28 cellular contexts compared by ENCODE assay signal in genomic region chr13:78621086-78621485, GRCh38. TPM values are rescaled to one million over a fixed set of nuclear protein-coding genes. Genes with fewer than 3 reads are reported as not detected.
"Had no signal": no experiment of that assay in that cellular context is flagged by ENCODE, and none has a peak within 500 bp of the region (broad histone marks: within the 10 kb centered on the region; RNA-seq: fewer than 3 reads in every experiment).

No MANE protein-coding gene starts in this region.

- H3K27me3 Mint-ChIP-seq: activated naive CD8-positive, alpha-beta T cell; stimulated activated naive B cell treated with anti-CD40 and anti-IgM and Interleukin-4, amounts not matched to agents 10 μg/mL and 1 μg/mL and 100 μg/mL, for 72 hours had no signal

- ATAC-seq: body of pancreas; heart right ventricle; left ventricle myocardium superior; mucosa of descending colon; right cardiac atrium; stimulated activated naive B cell treated with anti-CD40 and anti-IgM and Interleukin-4, amounts not matched to agents 10 μg/mL and 1 μg/mL and 100 μg/mL, for 72 hours had no signal

- H3K27ac ChIP-seq: body of pancreas, esophagus squamous epithelium, heart right ventricle, neutrophil, ovary, prostate gland, stomach, thyroid gland, VCaP had no signal

- H3K9me3 ChIP-seq: body of pancreas, esophagus squamous epithelium, heart right ventricle, mucosa of descending colon, neutrophil, ovary, prostate gland, stomach, thyroid gland had no signal

- H3K9me3 Mint-ChIP-seq: nephron; stimulated activated naive B cell treated with anti-CD40 and anti-IgM and Interleukin-4, amounts not matched to agents 10 μg/mL and 1 μg/mL and 100 μg/mL, for 72 hours had no signal

- H3K27ac Mint-ChIP-seq: activated naive CD8-positive, alpha-beta T cell; stimulated activated naive B cell treated with anti-CD40 and anti-IgM and Interleukin-4, amounts not matched to agents 10 μg/mL and 1 μg/mL and 100 μg/mL, for 72 hours had no signal

- H3K27me3 ChIP-seq: body of pancreas, esophagus squamous epithelium, heart right ventricle, neutrophil, ovary, stomach, thyroid gland had no signal

- H3K4me3 ChIP-seq: body of pancreas, esophagus squamous epithelium, heart right ventricle, mucosa of descending colon, ovary, prostate gland, stomach, thyroid gland had no signal

- H3K4me3 Mint-ChIP-seq: activated naive CD8-positive, alpha-beta T cell; nephron; stimulated activated naive B cell treated with anti-CD40 and anti-IgM and Interleukin-4, amounts not matched to agents 10 μg/mL and 1 μg/mL and 100 μg/mL, for 72 hours had no signal

- DNase-seq: activated CD4-positive, alpha-beta T cell treated with anti-CD3 and anti-CD28 coated beads for 4 hours; activated CD4-positive, alpha-beta T cell treated with anti-CD3 and anti-CD28 coated beads, Interleukin-2, amount 50 U/mL, for 48 hours; activated CD8-positive, alpha-beta memory T cell treated with anti-CD3 and anti-CD28 coated beads for 24 hours; activated effector memory CD4-positive, alpha-beta T cell treated with Interleukin-2 at 50 U/mL for 16 hours; activated naive CD4-positive, alpha-beta T cell treated with Interleukin-2 at 50 U/mL for 16 hours; anterior cingulate cortex; body of pancreas; dermis blood vessel endothelial cell; effector CD4-positive, alpha-beta T cell; esophagus squamous epithelium; foreskin melanocyte; heart right ventricle; left ventricle myocardium superior; mucosa of descending colon; ovary; right cardiac atrium; stimulated activated CD4-positive, alpha-beta T cell treated with anti-CD3 and anti-CD28 coated beads, Interleukin-15, amount 100 ng/mL, for 24 hours; stimulated activated CD4-positive, alpha-beta T cell treated with anti-CD3 and anti-CD28 coated beads, Interleukin-2, amount 100 ng/mL, for 24 hours; stimulated activated naive B cell treated with anti-CD40 and anti-IgM and Interleukin-4, amounts not matched to agents 10 μg/mL and 1 μg/mL and 100 μg/mL, for 72 hours; stomach; thyroid gland had no signal

- H3K4me1 Mint-ChIP-seq: nephron had no signal

- H3K4me1 ChIP-seq: body of pancreas, esophagus squamous epithelium, heart right ventricle, prostate gland, stomach, thyroid gland had no signal

- H3K36me3 ChIP-seq: ovary, prostate gland had no signal

RNA-seq across cellular contexts. Expression of gene POU4F1, which starts 17.7 kb away (rescaled TPM):
- total RNA-seq: body of pancreas, dermis blood vessel endothelial cell, esophagus squamous epithelium, left ventricle myocardium superior, mesenteric fat pad, mucosa of descending colon, ovary, right cardiac atrium, stomach, thyroid gland, ureter had no signal
- polyA plus RNA-seq: right cardiac atrium had no signal
